1 cellular context compared by ENCODE assay signal in the genomic region with DNA sequence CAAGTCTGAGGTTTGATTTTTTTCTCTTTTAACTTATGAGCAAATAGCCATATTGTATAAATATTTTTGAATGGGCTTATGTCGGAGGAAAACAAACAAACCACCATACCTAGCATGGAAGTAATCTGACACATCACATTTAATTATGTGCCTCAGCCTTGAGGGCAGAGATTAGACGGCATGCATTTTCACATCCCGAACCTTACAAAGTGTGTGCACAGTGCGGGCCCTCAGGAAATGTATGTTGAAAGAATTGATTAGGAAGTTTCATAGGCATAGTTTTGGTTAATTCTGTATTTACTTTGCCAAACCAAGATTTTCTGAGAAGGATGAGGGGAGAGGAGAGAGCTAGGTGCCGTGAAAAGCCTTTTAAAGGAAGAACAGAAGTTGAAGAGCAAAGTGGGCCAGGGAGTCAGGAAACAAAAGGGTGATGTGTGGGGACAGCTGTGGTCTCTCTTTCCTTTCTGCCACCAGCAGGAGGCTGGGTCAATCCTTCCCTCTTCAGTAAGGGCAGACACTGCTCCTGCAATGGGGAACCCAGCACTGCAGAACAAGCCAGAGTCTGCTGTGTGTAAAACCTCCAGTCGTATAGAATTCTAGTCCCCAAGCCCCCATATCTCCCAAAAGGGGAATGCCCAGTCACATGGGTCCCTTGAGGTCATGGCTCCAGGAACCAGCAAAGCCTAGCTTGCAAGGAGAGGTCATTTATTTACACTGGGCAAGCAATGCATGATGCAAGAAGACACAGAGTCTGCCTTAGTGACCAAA.
TF ChIP-seq lines count a peak whose summit lies in the region.

No MANE protein-coding gene starts in this region.

TF ChIP-seq in H1, 55 proteins besides CTCF, POLR2A, EP300 and RAD21:
- TF ChIP-seq, protein P1, sequence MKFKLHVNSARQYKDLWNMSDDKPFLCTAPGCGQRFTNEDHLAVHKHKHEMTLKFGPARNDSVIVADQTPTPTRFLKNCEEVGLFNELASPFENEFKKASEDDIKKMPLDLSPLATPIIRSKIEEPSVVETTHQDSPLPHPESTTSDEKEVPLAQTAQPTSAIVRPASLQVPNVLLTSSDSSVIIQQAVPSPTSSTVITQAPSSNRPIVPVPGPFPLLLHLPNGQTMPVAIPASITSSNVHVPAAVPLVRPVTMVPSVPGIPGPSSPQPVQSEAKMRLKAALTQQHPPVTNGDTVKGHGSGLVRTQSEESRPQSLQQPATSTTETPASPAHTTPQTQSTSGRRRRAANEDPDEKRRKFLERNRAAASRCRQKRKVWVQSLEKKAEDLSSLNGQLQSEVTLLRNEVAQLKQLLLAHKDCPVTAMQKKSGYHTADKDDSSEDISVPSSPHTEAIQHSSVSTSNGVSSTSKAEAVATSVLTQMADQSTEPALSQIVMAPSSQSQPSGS (IDR thresholded peaks at IDR 0.05; ENCODE audit: low read length), result no peak
- TF ChIP-seq CTBP2 (IDR thresholded peaks at IDR 0.05; ENCODE audit: borderline replicate concordance, insufficient read depth, insufficient read length, low read length) (no peak), TCF12 (IDR thresholded peaks at IDR 0.05; ENCODE audit: low read depth, low read length) (no peak)
